In the genomic region with DNA sequence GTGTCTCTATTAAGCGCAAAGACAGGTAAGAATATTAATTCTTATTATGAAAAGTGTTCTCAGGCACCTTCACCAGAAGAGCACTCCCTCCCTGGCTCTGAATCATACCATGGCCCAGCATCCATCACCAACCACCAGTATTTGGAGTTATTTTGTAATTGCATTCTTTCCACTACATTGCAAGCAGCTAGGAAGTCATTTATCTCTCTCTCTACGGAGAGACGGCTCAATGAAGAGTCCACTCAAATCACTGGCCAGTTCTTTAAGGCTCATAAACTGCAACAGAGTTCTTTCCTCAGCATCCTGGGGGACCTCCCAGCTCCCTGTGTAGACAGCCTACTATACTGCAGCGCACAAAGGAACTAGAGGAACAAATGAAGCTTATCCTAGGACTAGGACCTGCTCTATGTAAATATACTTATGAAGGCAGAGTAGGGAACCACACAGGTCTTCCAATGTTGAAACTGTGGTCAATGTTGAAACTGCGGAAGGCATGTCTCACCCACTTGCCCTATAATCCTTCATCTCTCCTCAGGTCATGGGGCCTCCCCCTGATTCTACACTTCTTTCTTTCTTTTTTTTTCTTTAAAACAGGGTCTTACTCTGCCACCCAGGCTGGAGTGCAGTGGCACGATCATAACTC, we compare ENCODE assay signal across 22 cellular contexts.
DNase-seq lines count a peak whose midpoint lies in the region; ATAC-seq and TF ChIP-seq lines count a peak whose summit lies in the region.
"Had no signal": no experiment of that assay in that cellular context is flagged by ENCODE, and none has a peak within 500 bp of the region (broad histone marks: within the 10 kb centered on the region; RNA-seq: fewer than 3 reads in every experiment).

No MANE protein-coding gene starts in this region.

- ATAC-seq in activated naive CD8-positive, alpha-beta T cell treated with anti-CD3 and anti-CD28 coated beads, Interleukin-2, amount 50 U/mL, for 24 hours, result no peak
- no peak for ATAC-seq in activated T-helper 17 cell treated with anti-CD3 and anti-CD28 coated beads, Interleukin-2, amount 50 U/mL, for 72 hours (replicated peaks)
- no peak for ATAC-seq in GM19328 (IDR thresholded peaks at IDR 0.05; ENCODE audit: unreplicated experiment)
- ATAC-seq: A549 had no signal

- H3K4me1 Mint-ChIP-seq in activated naive CD8-positive, alpha-beta T cell treated with anti-CD3 and anti-CD28 coated beads for 36 hours, result peaks cover 2% of the 10 kb centered on the region
- H3K4me1 Mint-ChIP-seq in activated naive CD8-positive, alpha-beta T cell treated with anti-CD3 and anti-CD28 coated beads, Interleukin-2, amount 50 U/mL, for 24 hours, result peaks cover under 1% of the 10 kb centered on the region
- peaks cover 9% of the 10 kb centered on the region for H3K4me1 Mint-ChIP-seq in activated T-helper 17 cell treated with anti-CD3 and anti-CD28 coated beads, Interleukin-2, amount 50 U/mL, for 72 hours

- H3K9me3 Mint-ChIP-seq in activated naive CD8-positive, alpha-beta T cell treated with anti-CD3 and anti-CD28 coated beads for 36 hours, result no peaks in the 10 kb centered on the region
- no peaks in the 10 kb centered on the region for H3K9me3 Mint-ChIP-seq in activated naive CD8-positive, alpha-beta T cell treated with anti-CD3 and anti-CD28 coated beads, Interleukin-2, amount 50 U/mL, for 24 hours
- H3K9me3 Mint-ChIP-seq in activated T-helper 17 cell treated with anti-CD3 and anti-CD28 coated beads, Interleukin-2, amount 50 U/mL, for 72 hours, result no peaks in the 10 kb centered on the region
- H3K9me3 Mint-ChIP-seq: activated CD4-positive, alpha-beta T cell treated with anti-CD3 and anti-CD28 coated beads, Interleukin-2, amount 10 ng/mL, durations not matched to agents 7 days and 5 days; activated naive CD8-positive, alpha-beta T cell treated with anti-CD3 and anti-CD28 coated beads, Interleukin-2, amount 10 ng/mL, durations not matched to agents 7 days and 5 days had no signal

- 91% methylated on average over 6 of the region's 6 CpGs for WGBS in prostate gland

- H3K27me3 Mint-ChIP-seq in activated naive CD8-positive, alpha-beta T cell treated with anti-CD3 and anti-CD28 coated beads for 36 hours, result no peaks in the 10 kb centered on the region
- H3K27me3 Mint-ChIP-seq in activated naive CD8-positive, alpha-beta T cell treated with anti-CD3 and anti-CD28 coated beads, Interleukin-2, amount 50 U/mL, for 24 hours, result no peaks in the 10 kb centered on the region
- no peaks in the 10 kb centered on the region for H3K27me3 Mint-ChIP-seq in activated T-helper 17 cell treated with anti-CD3 and anti-CD28 coated beads, Interleukin-2, amount 50 U/mL, for 72 hours
- H3K27me3 Mint-ChIP-seq: activated CD4-positive, alpha-beta T cell treated with anti-CD3 and anti-CD28 coated beads, Interleukin-2, amount 10 ng/mL, durations not matched to agents 7 days and 5 days; activated naive CD8-positive, alpha-beta T cell treated with anti-CD3 and anti-CD28 coated beads, Interleukin-2, amount 10 ng/mL, durations not matched to agents 7 days and 5 days had no signal

- TF ChIP-seq CTCF in fibroblast of villous mesenchyme (IDR thresholded peaks at IDR 0.05; ENCODE audit: insufficient read depth, low read depth, low read length) (no peak), colonic mucosa (IDR thresholded peaks at IDR 0.05) (no peak), prostate gland (IDR thresholded peaks at IDR 0.05) (no peak)

- TF ChIP-seq POLR2A in prostate gland (IDR thresholded peaks at IDR 0.05), result no peak

- H3K27ac ChIP-seq in colonic mucosa (no peak overlapping the region), prostate gland (no peak overlapping the region)
- H3K27ac ChIP-seq: A549, SJSA1, tibial artery had no signal

- no peak overlapping the region for H3K4me3 Mint-ChIP-seq in activated naive CD8-positive, alpha-beta T cell treated with anti-CD3 and anti-CD28 coated beads for 36 hours
- H3K4me3 Mint-ChIP-seq in activated naive CD8-positive, alpha-beta T cell treated with anti-CD3 and anti-CD28 coated beads, Interleukin-2, amount 50 U/mL, for 24 hours, result no peak overlapping the region
- no peak overlapping the region for H3K4me3 Mint-ChIP-seq in activated T-helper 17 cell treated with anti-CD3 and anti-CD28 coated beads, Interleukin-2, amount 50 U/mL, for 72 hours
- H3K4me3 Mint-ChIP-seq: activated CD4-positive, alpha-beta T cell treated with anti-CD3 and anti-CD28 coated beads, Interleukin-2, amount 10 ng/mL, durations not matched to agents 7 days and 5 days; activated naive CD8-positive, alpha-beta T cell treated with anti-CD3 and anti-CD28 coated beads, Interleukin-2, amount 10 ng/mL, durations not matched to agents 7 days and 5 days had no signal

- no peak overlapping the region for H3K4me3 ChIP-seq in fibroblast of villous mesenchyme (ENCODE audit: low read depth, low read length)
- no peak overlapping the region for H3K4me3 ChIP-seq in colonic mucosa
- H3K4me3 ChIP-seq in prostate gland, result no peak overlapping the region
- H3K4me3 ChIP-seq: A549, SJSA1, tibial artery had no signal

- H3K9me3 ChIP-seq in colonic mucosa, result no peaks in the 10 kb centered on the region
- no peaks in the 10 kb centered on the region for H3K9me3 ChIP-seq in prostate gland
- H3K9me3 ChIP-seq: A549, SJSA1, tibial artery had no signal

- intact Hi-C loops in colonic mucosa (cut with DNase I) (no loop called here), prostate gland (cut with DNase I) (no loop called here)

- no peak overlapping the region for H3K9ac ChIP-seq in colonic mucosa (ENCODE audit: low read depth in 2 of 2, low read length in 2 of 2)

- H3K27ac Mint-ChIP-seq in activated naive CD8-positive, alpha-beta T cell treated with anti-CD3 and anti-CD28 coated beads for 36 hours, result peak overlapping the region; percentile 54
- H3K27ac Mint-ChIP-seq in activated naive CD8-positive, alpha-beta T cell treated with anti-CD3 and anti-CD28 coated beads, Interleukin-2, amount 50 U/mL, for 24 hours, result no peak overlapping the region
- H3K27ac Mint-ChIP-seq in activated T-helper 17 cell treated with anti-CD3 and anti-CD28 coated beads, Interleukin-2, amount 50 U/mL, for 72 hours, result peak overlapping the region; percentile 46
- H3K27ac Mint-ChIP-seq: activated CD4-positive, alpha-beta T cell treated with anti-CD3 and anti-CD28 coated beads, Interleukin-2, amount 10 ng/mL, durations not matched to agents 7 days and 5 days; activated naive CD8-positive, alpha-beta T cell treated with anti-CD3 and anti-CD28 coated beads, Interleukin-2, amount 10 ng/mL, durations not matched to agents 7 days and 5 days had no signal

- H3K4me1 ChIP-seq in colonic mucosa, result no peaks in the 10 kb centered on the region
- no peaks in the 10 kb centered on the region for H3K4me1 ChIP-seq in prostate gland (replicated peaks)
- H3K4me1 ChIP-seq: A549, SJSA1, tibial artery had no signal

- H3K36me3 ChIP-seq in colonic mucosa (peaks cover 6% of the 10 kb centered on the region), prostate gland (no peaks in the 10 kb centered on the region)
- H3K36me3 ChIP-seq: SJSA1 had no signal

- peaks cover 16% of the 10 kb centered on the region for H3K36me3 Mint-ChIP-seq in activated naive CD8-positive, alpha-beta T cell treated with anti-CD3 and anti-CD28 coated beads for 36 hours
- H3K36me3 Mint-ChIP-seq in activated naive CD8-positive, alpha-beta T cell treated with anti-CD3 and anti-CD28 coated beads, Interleukin-2, amount 50 U/mL, for 24 hours (ENCODE audit: low read depth), result peaks cover 16% of the 10 kb centered on the region
- peaks cover 99% of the 10 kb centered on the region for H3K36me3 Mint-ChIP-seq in activated T-helper 17 cell treated with anti-CD3 and anti-CD28 coated beads, Interleukin-2, amount 50 U/mL, for 72 hours (ENCODE audit: low read depth)

- no peaks in the 10 kb centered on the region for H3K27me3 ChIP-seq in colonic mucosa
- no peaks in the 10 kb centered on the region for H3K27me3 ChIP-seq in prostate gland (replicated peaks; ENCODE audit: insufficient read depth)
- H3K27me3 ChIP-seq: SJSA1, tibial artery had no signal

- no peak for DNase-seq in activated naive CD8-positive, alpha-beta T cell treated with anti-CD3 and anti-CD28 coated beads for 36 hours
- DNase-seq in activated naive CD8-positive, alpha-beta T cell treated with anti-CD3 and anti-CD28 coated beads, Interleukin-2, amount 50 U/mL, for 24 hours, result no peak
- DNase-seq in fibroblast of villous mesenchyme (ENCODE audit: low read depth) (peak; percentile 63), colonic mucosa (no peak), prostate gland (ENCODE audit: low spot score) (no peak), middle frontal gyrus (ENCODE audit: extremely low spot score, low spot score) (no peak)
- DNase-seq: activated CD4-positive, alpha-beta T cell treated with anti-CD3 and anti-CD28 coated beads, Interleukin-2, amount 10 ng/mL, durations not matched to agents 7 days and 5 days; activated naive CD8-positive, alpha-beta T cell treated with anti-CD3 and anti-CD28 coated beads, Interleukin-2, amount 10 ng/mL, durations not matched to agents 7 days and 5 days; activated T-cell treated with anti-CD3 and anti-CD28 coated beads, Interleukin-2, amount 50 U/mL, for 1 hour; cerebellar nuclear complex; COR-L47; Kasumi-1; midbrain; NCI-H187; NCI-H446 treated with DMSO at 0.1 percent for 48 hours; occipital lobe; stimulated activated CD4-positive, alpha-beta T cell treated with anti-CD3 and anti-CD28 coated beads, Interleukin-4, amount 100 ng/mL, for 24 hours; tibial artery had no signal
